Comparison of ENCODE assay signal across 8 cellular contexts in genomic region chr2:161238559-161239415, GRCh38.
DNase-seq lines count a peak whose midpoint lies in the region; ATAC-seq, FAIRE-seq and TF ChIP-seq lines count a peak whose summit lies in the region.

No MANE protein-coding gene starts in this region.

- H3K4me3 ChIP-seq in ectodermal cell (ENCODE audit: insufficient read depth, low read depth, low read length) (peak overlapping the region; percentile 42), lower leg skin (ENCODE audit: low read depth, poor library complexity, severe bottlenecking) (peak overlapping the region; percentile 32)

- WGBS in ectodermal cell, 2 experiments, result 0% methylated on average over 89 of the region's 89 CpGs
- WGBS in lower leg skin, 2 donors, result 16% methylated on average over 71 to 74 of the region's 89 CpGs

- H3K4me1 Mint-ChIP-seq in activated CD8-positive, alpha-beta T cell treated with anti-CD3 and anti-CD28 coated beads, Interleukin-2, amount 10 ng/mL, durations not matched to agents 7 days and 5 days (ENCODE audit: low read depth), result peaks cover 39% of the 10 kb centered on the region

- intact Hi-C loops in lower leg skin (cut with DNase I; ENCODE audit: low total_unique reads), result no loop called here

- DNase-seq in ELR (ENCODE audit: low read depth) (peak; percentile 62), H54 (ENCODE audit: insufficient read length, low spot score) (peak; percentile 14), NCI-H1694 treated with DMSO at 0.1 percent for 48 hours (lab: John Stamatoyannopoulos, UW) (peak; percentile 80), lower leg skin (ENCODE audit: low spot score in 2 of 2) (peak; percentile 43 to 91), HK-2 (ENCODE audit: unreplicated experiment) (no peak)
- peak; percentile 70 for DNase-seq in activated CD8-positive, alpha-beta T cell treated with anti-CD3 and anti-CD28 coated beads, Interleukin-2, amount 10 ng/mL, durations not matched to agents 7 days and 5 days
- peak; percentile 29 for DNase-seq in stimulated activated CD4-positive, alpha-beta T cell treated with anti-CD3 and anti-CD28 coated beads, Interleukin-2, amount 100 ng/mL, for 4 hours (ENCODE audit: low read depth)

- peaks cover 37% of the 10 kb centered on the region for H3K27me3 ChIP-seq in ectodermal cell (ENCODE audit: control insufficient read depth, insufficient read depth, low read length, poor library complexity, severe bottlenecking)

- ATAC-seq in activated CD8-positive, alpha-beta T cell treated with anti-CD3 and anti-CD28 coated beads, Interleukin-2, amount 10 ng/mL, durations not matched to agents 7 days and 5 days, result peak; percentile 76

- peaks cover 4% of the 10 kb centered on the region for H3K27me3 Mint-ChIP-seq in activated CD8-positive, alpha-beta T cell treated with anti-CD3 and anti-CD28 coated beads, Interleukin-2, amount 10 ng/mL, durations not matched to agents 7 days and 5 days (ENCODE audit: low read depth)

- CTCF ChIA-PET in activated CD8-positive, alpha-beta T cell treated with anti-CD3 and anti-CD28 coated beads, Interleukin-2, amount 10 ng/mL, durations not matched to agents 7 days and 5 days (lab: Charles Lee), result interaction anchor here (1.4 kb wide), 2 partner anchors 12 to 34 kb away, joined by 4 read pairs; no protein-coding TSS in a partner anchor

- peak overlapping the region; percentile 83 for H3K4me3 Mint-ChIP-seq in activated CD8-positive, alpha-beta T cell treated with anti-CD3 and anti-CD28 coated beads, Interleukin-2, amount 10 ng/mL, durations not matched to agents 7 days and 5 days

- no peak for FAIRE-seq in H54 (lab: Jason Lieb, UNC)

- peaks cover 23% of the 10 kb centered on the region for H3K4me1 ChIP-seq in ectodermal cell (ENCODE audit: control insufficient read depth, insufficient read depth, low read length)

- H3K36me3 Mint-ChIP-seq in activated CD8-positive, alpha-beta T cell treated with anti-CD3 and anti-CD28 coated beads, Interleukin-2, amount 10 ng/mL, durations not matched to agents 7 days and 5 days (ENCODE audit: low read depth), result peaks cover 16% of the 10 kb centered on the region

- H3K27ac Mint-ChIP-seq in activated CD8-positive, alpha-beta T cell treated with anti-CD3 and anti-CD28 coated beads, Interleukin-2, amount 10 ng/mL, durations not matched to agents 7 days and 5 days, result peak overlapping the region; percentile 80

- no peak for TF ChIP-seq CTCF in lower leg skin (IDR thresholded peaks at IDR 0.05)

- H3K9me3 ChIP-seq in ectodermal cell (ENCODE audit: control insufficient read depth, low read length), result no peaks in the 10 kb centered on the region

- POLR2A ChIA-PET in activated CD8-positive, alpha-beta T cell treated with anti-CD3 and anti-CD28 coated beads, Interleukin-2, amount 10 ng/mL, durations not matched to agents 7 days and 5 days (lab: Charles Lee), result no interaction called here

- TF ChIP-seq POLR2A in H54 (IDR thresholded peaks at IDR 0.05; ENCODE audit: low read depth, low read length), result no peak
- no peak for TF ChIP-seq POLR2A in lower leg skin (IDR thresholded peaks at IDR 0.05)

- peak overlapping the region; percentile 81 for H3K27ac ChIP-seq in ectodermal cell (ENCODE audit: insufficient read depth, low read depth, low read length, poor library complexity, severe bottlenecking)

- no peaks in the 10 kb centered on the region for H3K9me3 Mint-ChIP-seq in activated CD8-positive, alpha-beta T cell treated with anti-CD3 and anti-CD28 coated beads, Interleukin-2, amount 10 ng/mL, durations not matched to agents 7 days and 5 days (ENCODE audit: insufficient read depth)

- H3K36me3 ChIP-seq in ectodermal cell (ENCODE audit: control insufficient read depth, insufficient read depth, low read length), result no peaks in the 10 kb centered on the region
